In the genomic region with DNA sequence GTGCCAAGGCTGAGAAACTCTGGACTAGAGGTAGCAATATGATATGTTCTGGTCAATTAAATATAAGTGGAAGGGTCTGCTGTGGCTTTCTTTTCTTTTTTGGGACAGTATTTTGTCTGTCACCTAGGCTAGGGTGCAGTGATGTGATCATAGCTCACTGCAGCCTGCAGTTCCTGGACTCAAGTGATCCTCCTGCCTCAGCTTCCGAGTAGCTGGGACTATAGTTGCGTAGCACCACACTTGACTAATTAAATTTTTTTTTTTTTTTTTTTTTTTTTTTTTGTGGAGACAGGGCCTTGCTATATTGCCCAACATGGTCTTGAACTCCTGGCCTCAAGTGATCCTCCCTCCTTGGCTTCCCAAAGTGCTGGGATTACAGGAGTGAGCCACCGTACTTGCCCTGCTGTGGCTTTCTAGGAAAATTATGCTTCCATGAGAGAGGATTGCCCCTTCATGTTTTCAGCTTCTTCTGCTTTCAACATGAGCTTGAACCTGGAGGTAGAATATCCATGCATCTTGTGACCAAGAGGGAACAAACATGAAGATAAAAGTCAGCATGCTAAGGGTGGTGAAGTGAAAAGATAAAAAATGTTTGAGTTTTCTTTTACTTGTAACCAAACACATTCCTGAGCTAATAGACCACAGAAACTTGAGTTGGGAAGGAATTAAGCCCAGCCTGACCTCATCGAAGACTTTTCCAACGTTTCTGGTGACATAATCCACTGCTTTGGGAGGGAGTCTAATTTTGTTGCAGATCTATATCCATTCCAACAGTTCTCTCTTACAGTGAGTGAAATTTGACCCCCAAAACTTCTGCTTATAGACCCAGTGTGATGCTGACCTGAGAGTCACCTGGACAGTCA, we compare ENCODE assay signal across 21 cellular contexts.
DNase-seq lines count a peak whose midpoint lies in the region; ATAC-seq, FAIRE-seq and TF ChIP-seq lines count a peak whose summit lies in the region.
"Had no signal": no experiment of that assay in that cellular context is flagged by ENCODE, and none has a peak within 500 bp of the region (broad histone marks: within the 10 kb centered on the region; RNA-seq: fewer than 3 reads in every experiment).

No MANE protein-coding gene starts in this region.

- H3K36me3 ChIP-seq in adipocyte (ENCODE audit: control insufficient read depth, insufficient read depth, low read length, severe bottlenecking): no peaks in the 10 kb centered on the region
- H3K36me3 ChIP-seq: BLaER1, heart left ventricle, WERI-Rb-1 had no signal

- ATAC-seq in HG02970 (IDR thresholded peaks at IDR 0.05; ENCODE audit: low FRiP score, unreplicated experiment) (no peak), GM19452 (IDR thresholded peaks at IDR 0.05; ENCODE audit: unreplicated experiment) (no peak)
- ATAC-seq: activated CD8-positive, alpha-beta T cell treated with anti-CD3 and anti-CD28 coated beads for 36 hours; activated T-cell treated with anti-CD3 and anti-CD28 coated beads, Interleukin-2, amount 50 U/mL, for 72 hours had no signal

- peaks cover 14% of the 10 kb centered on the region for H3K4me1 ChIP-seq in adipocyte (ENCODE audit: control insufficient read depth, insufficient read depth, low read length)

- no peak overlapping the region for H3K9ac ChIP-seq in adipocyte (ENCODE audit: low read length)
- H3K9ac ChIP-seq: BLaER1 had no signal

- TF ChIP-seq CTCF in fibroblast of villous mesenchyme (IDR thresholded peaks at IDR 0.05; ENCODE audit: insufficient read depth, low read depth, low read length): no peak

- H3K9me3 ChIP-seq in adipocyte (ENCODE audit: control insufficient read depth, low read length): no peaks in the 10 kb centered on the region
- H3K9me3 ChIP-seq: BLaER1, heart left ventricle had no signal

- peak; percentile 61 for DNase-seq in GM03348 (ENCODE audit: low spot score)
- peak; percentile 21 for DNase-seq in adipocyte (ENCODE audit: low read depth)
- DNase-seq in fibroblast of villous mesenchyme (ENCODE audit: low read depth): peak; percentile 76
- peak; percentile 70 for DNase-seq in renal cortical epithelial cell (ENCODE audit: low read depth)
- DNase-seq in frontal cortex (ENCODE audit: low spot score in 2 of 2): no peak
- no peak for DNase-seq in HK-2 (ENCODE audit: unreplicated experiment)
- DNase-seq: activated CD8-positive, alpha-beta T cell treated with anti-CD3 and anti-CD28 coated beads for 36 hours; activated T-cell treated with anti-CD3 and anti-CD28 coated beads, Interleukin-2, amount 50 U/mL, for 72 hours; cerebellar nuclear complex; DMS 273 treated with DMSO at 0.1 percent for 48 hours; heart left ventricle; Kasumi-1; NCI-H1417 treated with DMSO at 0.1 percent for 48 hours; NCI-H2227 treated with DMSO at 0.1 percent for 48 hours; occipital lobe; stimulated activated CD4-positive, alpha-beta T cell treated with anti-CD3 and anti-CD28 coated beads, Interleukin-4, amount 100 ng/mL, for 4 hours; WERI-Rb-1 had no signal

- H3K4me3 ChIP-seq in adipocyte (ENCODE audit: low read length) (no peak overlapping the region), fibroblast of villous mesenchyme (ENCODE audit: low read depth, low read length) (no peak overlapping the region)
- H3K4me3 ChIP-seq: BLaER1, heart left ventricle had no signal

- no peak for FAIRE-seq in frontal cortex (lab: Jason Lieb, UNC)
- FAIRE-seq: GM18507 had no signal

- no peaks in the 10 kb centered on the region for H3K27me3 ChIP-seq in adipocyte (replicated peaks; ENCODE audit: control insufficient read depth, insufficient read depth, low read length)
- H3K27me3 ChIP-seq: BLaER1, heart left ventricle had no signal

Comparison
In these comparisons a context has a peak if more than half of its experiments do, and no peak if none do; other contexts are left out.
1. DNase-seq: peak in GM03348 (single experiment), adipocyte (single experiment), fibroblast of villous mesenchyme (single experiment) and renal cortical epithelial cell (single experiment); none in frontal cortex (0 of 2) and HK-2 (single experiment).